1 cellular context compared by ENCODE assay signal in the genomic region with DNA sequence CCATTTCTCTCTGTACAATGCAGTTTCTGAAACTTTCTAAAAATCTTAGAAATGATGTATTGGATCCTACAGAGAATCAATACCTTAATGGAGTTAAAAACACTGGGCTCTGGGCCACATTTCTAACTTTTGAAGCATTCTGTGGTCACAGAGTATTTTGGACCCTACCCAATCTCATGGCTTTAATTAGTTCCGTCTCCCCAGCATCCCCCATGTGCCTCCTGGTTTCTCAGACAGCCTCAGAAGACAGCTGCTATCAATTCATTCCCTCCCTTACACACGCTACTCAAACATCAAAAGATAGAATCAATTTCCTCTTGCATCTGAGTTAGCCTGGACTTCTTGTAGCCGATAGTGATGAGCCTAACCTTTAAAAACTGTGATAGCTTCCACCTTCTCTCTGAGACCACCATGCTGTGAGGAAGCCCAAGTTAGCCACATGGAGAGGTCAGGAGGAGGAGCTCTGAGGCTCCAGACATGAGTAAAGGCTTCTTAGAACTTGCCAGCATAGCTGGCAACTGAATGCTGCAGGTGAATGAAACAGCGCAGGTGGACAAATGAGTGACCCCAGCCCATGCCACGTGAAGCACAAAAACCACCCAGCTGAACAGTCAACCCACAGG.
TF ChIP-seq lines count a peak whose summit lies in the region.

No MANE protein-coding gene starts in this region.

TF ChIP-seq in GM23338, 12 proteins besides CTCF, POLR2A, EP300 and RAD21 (continued from another document):
- TF ChIP-seq, protein P1, sequence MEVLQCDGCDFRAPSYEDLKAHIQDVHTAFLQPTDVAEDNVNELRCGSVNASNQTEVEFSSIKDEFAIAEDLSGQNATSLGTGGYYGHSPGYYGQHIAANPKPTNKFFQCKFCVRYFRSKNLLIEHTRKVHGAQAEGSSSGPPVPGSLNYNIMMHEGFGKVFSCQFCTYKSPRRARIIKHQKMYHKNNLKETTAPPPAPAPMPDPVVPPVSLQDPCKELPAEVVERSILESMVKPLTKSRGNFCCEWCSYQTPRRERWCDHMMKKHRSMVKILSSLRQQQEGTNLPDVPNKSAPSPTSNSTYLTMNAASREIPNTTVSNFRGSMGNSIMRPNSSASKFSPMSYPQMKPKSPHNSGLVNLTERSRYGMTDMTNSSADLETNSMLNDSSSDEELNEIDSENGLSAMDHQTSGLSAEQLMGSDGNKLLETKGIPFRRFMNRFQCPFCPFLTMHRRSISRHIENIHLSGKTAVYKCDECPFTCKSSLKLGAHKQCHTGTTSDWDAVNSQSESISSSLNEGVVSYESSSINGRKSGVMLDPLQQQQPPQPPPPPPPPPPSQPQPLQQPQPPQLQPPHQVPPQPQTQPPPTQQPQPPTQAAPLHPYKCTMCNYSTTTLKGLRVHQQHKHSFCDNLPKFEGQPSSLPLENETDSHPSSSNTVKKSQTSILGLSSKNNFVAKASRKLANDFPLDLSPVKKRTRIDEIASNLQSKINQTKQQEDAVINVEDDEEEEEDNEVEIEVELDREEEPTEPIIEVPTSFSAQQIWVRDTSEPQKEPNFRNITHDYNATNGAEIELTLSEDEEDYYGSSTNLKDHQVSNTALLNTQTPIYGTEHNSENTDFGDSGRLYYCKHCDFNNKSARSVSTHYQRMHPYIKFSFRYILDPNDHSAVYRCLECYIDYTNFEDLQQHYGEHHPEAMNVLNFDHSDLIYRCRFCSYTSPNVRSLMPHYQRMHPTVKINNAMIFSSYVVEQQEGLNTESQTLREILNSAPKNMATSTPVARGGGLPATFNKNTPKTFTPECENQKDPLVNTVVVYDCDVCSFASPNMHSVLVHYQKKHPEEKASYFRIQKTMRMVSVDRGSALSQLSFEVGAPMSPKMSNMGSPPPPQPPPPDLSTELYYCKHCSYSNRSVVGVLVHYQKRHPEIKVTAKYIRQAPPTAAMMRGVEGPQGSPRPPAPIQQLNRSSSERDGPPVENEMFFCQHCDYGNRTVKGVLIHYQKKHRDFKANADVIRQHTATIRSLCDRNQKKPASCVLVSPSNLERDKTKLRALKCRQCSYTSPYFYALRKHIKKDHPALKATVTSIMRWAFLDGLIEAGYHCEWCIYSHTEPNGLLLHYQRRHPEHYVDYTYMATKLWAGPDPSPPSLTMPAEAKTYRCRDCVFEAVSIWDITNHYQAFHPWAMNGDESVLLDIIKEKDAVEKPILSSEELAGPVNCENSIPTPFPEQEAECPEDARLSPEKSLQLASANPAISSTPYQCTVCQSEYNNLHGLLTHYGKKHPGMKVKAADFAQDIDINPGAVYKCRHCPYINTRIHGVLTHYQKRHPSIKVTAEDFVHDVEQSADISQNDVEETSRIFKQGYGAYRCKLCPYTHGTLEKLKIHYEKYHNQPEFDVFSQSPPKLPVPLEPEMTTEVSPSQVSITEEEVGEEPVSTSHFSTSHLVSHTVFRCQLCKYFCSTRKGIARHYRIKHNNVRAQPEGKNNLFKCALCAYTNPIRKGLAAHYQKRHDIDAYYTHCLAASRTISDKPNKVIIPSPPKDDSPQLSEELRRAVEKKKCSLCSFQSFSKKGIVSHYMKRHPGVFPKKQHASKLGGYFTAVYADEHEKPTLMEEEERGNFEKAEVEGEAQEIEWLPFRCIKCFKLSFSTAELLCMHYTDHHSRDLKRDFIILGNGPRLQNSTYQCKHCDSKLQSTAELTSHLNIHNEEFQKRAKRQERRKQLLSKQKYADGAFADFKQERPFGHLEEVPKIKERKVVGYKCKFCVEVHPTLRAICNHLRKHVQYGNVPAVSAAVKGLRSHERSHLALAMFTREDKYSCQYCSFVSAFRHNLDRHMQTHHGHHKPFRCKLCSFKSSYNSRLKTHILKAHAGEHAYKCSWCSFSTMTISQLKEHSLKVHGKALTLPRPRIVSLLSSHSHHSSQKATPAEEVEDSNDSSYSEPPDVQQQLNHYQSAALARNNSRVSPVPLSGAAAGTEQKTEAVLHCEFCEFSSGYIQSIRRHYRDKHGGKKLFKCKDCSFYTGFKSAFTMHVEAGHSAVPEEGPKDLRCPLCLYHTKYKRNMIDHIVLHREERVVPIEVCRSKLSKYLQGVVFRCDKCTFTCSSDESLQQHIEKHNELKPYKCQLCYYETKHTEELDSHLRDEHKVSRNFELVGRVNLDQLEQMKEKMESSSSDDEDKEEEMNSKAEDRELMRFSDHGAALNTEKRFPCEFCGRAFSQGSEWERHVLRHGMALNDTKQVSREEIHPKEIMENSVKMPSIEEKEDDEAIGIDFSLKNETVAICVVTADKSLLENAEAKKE (CRISPR knock-in tag; IDR thresholded peaks at IDR 0.05): no peak
- TF ChIP-seq ZNF331 (CRISPR knock-in tag; IDR thresholded peaks at IDR 0.05; ENCODE audit: low read depth): no peak
TF ChIP-seq in GM23338: peak in this region for 0.
